Comparison of ENCODE assay signal across 1 cellular context in genomic region chr9:114603183-114603582, GRCh38.
TF ChIP-seq lines count a peak whose summit lies in the region.

No MANE protein-coding gene starts in this region.

TF ChIP-seq in HepG2, 621 proteins besides CTCF, POLR2A, EP300 and RAD21:
- no peak for TF ChIP-seq ZNF747 (CRISPR knock-in tag; IDR thresholded peaks at IDR 0.05; ENCODE audit: borderline replicate concordance)
- TF ChIP-seq HHEX (CRISPR knock-in tag; IDR thresholded peaks at IDR 0.05): no peak
- no peak for TF ChIP-seq ZNF891 (CRISPR knock-in tag; IDR thresholded peaks at IDR 0.05)
- TF ChIP-seq CEBPZ (IDR thresholded peaks at IDR 0.05; ENCODE audit: low read length): no peak
